9 cellular contexts compared by ENCODE assay signal in the genomic region with DNA sequence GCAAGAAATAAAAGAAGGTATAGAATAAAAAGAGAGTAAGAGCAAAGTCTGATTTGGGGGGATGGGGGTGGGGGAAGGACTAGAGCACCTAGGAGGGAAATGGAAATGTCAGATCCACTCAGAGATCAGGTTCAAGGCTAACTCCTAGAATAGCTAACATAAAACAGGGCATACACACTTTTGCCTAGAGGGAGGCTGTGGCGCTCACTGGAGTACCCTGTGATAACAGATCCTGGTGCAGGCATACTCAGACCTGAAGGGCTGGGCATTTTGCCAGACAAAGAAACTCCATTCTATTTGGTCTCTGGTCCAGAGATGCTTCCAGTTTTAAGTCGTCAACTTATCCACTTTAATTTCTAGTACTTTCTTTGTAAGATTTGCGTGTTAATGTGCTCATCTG. TPM values are rescaled to one million over a fixed set of nuclear protein-coding genes. Genes with fewer than 3 reads are reported as not detected.
DNase-seq lines count a peak whose midpoint lies in the region; ATAC-seq, FAIRE-seq and TF ChIP-seq lines count a peak whose summit lies in the region.
"Had no signal": no experiment of that assay in that cellular context is flagged by ENCODE, and none has a peak within 500 bp of the region (broad histone marks: within the 10 kb centered on the region; RNA-seq: fewer than 3 reads in every experiment).

No MANE protein-coding gene starts in this region.

- peak overlapping the region; percentile 30 for H3K27ac Mint-ChIP-seq in activated naive CD8-positive, alpha-beta T cell treated with anti-CD3 and anti-CD28 coated beads for 36 hours

- H3K4me1 ChIP-seq in ACC112 (ENCODE audit: control insufficient read depth, insufficient read depth, low read length, unreplicated experiment) (peaks cover 83% of the 10 kb centered on the region), Loucy (ENCODE audit: insufficient read depth, low read length, poor library complexity, severe bottlenecking) (peaks cover 84% of the 10 kb centered on the region), kidney (ENCODE audit: control insufficient read depth in 1 of 2, insufficient read depth in 1 of 2, low read depth in 1 of 2, low read length in 2 of 2) (peaks cover 69 to 77% of the 10 kb centered on the region in 2 donors)

- no peaks in the 10 kb centered on the region for H3K9me3 Mint-ChIP-seq in activated naive CD8-positive, alpha-beta T cell treated with anti-CD3 and anti-CD28 coated beads for 36 hours

- no peaks in the 10 kb centered on the region for H3K9me3 ChIP-seq in Loucy (ENCODE audit: insufficient read depth, low read depth, low read length)
- H3K9me3 ChIP-seq in kidney (ENCODE audit: control insufficient read depth in 1 of 2, low read length in 2 of 2) = no peaks in the 10 kb centered on the region

- H3K9me2 ChIP-seq in Loucy (replicated peaks; ENCODE audit: low read depth, low read length) = no peaks in the 10 kb centered on the region

- no peak overlapping the region for H2AFZ ChIP-seq in ACC112 (ENCODE audit: low read length, unreplicated experiment)
- no peak overlapping the region for H2AFZ ChIP-seq in Loucy (ENCODE audit: low read length)

- H4K20me1 ChIP-seq in Loucy (ENCODE audit: insufficient read depth, low read length, poor library complexity, severe bottlenecking) = peaks cover 75% of the 10 kb centered on the region

- H3K9ac ChIP-seq in Loucy (ENCODE audit: low read depth, low read length, poor library complexity, severe bottlenecking) (peak overlapping the region; percentile 93), kidney (ENCODE audit: low read length in 2 of 2) (peak overlapping the region in 1 of 2 donors; percentile 23)

- peaks cover 6% of the 10 kb centered on the region for H3F3A ChIP-seq in Loucy (ENCODE audit: low read depth)

- no peak for DNase-seq in activated naive CD8-positive, alpha-beta T cell treated with anti-CD3 and anti-CD28 coated beads for 36 hours
- DNase-seq in kidney (no peak), hippocampal formation (lab: John Stamatoyannopoulos, UW) (no peak), left colon (no peak), putamen (ENCODE audit: low spot score) (no peak)

- H3K36me3 Mint-ChIP-seq in activated naive CD8-positive, alpha-beta T cell treated with anti-CD3 and anti-CD28 coated beads for 36 hours = peaks cover 2% of the 10 kb centered on the region

- FAIRE-seq in kidney (lab: Jason Lieb, UNC) = no peak
- FAIRE-seq: G401.6 had no signal

- H3K36me3 ChIP-seq in ACC112 (ENCODE audit: insufficient read depth, low read length) (no peaks in the 10 kb centered on the region), Loucy (ENCODE audit: insufficient read depth, low read length) (no peaks in the 10 kb centered on the region), kidney (ENCODE audit: control insufficient read depth in 1 of 2, insufficient read depth in 2 of 2, low read length in 2 of 2) (no peaks in the 10 kb centered on the region)

- no peak overlapping the region for H3K27ac ChIP-seq in ACC112 (ENCODE audit: low read depth, low read length)
- peak overlapping the region; percentile 5 to 47 for H3K27ac ChIP-seq in kidney (ENCODE audit: low read depth in 2 of 2, low read length in 2 of 2)

- intact Hi-C loops in kidney (cut with DNase I) = no loop called here
- intact Hi-C loops in left colon (cut with DNase I, micrococcal nuclease) = no loop called here

- no peaks in the 10 kb centered on the region for H3K27me3 Mint-ChIP-seq in activated naive CD8-positive, alpha-beta T cell treated with anti-CD3 and anti-CD28 coated beads for 36 hours

- H3K4me3 ChIP-seq in ACC112 (ENCODE audit: low read depth, low read length) (0 out of 2 replicates have a peak overlapping the region, but pooled peaks have one; percentile 11), Loucy (ENCODE audit: low read length, poor library complexity, severe bottlenecking) (peak overlapping the region; percentile 97), kidney (ENCODE audit: low read length in 2 of 2) (peak overlapping the region; percentile 3 to 92)

- peak overlapping the region; percentile 83 for H3K4me2 ChIP-seq in Loucy (ENCODE audit: low read depth, low read length, poor library complexity, severe bottlenecking)

- H3K79me2 ChIP-seq in ACC112 (ENCODE audit: control insufficient read depth, insufficient read depth, low read length, unreplicated experiment) = peaks cover 98% of the 10 kb centered on the region
- peaks cover 97% of the 10 kb centered on the region for H3K79me2 ChIP-seq in Loucy (ENCODE audit: insufficient read depth, low read length)

- no peak for TF ChIP-seq CTCF in Loucy (conservative IDR thresholded peaks at IDR 0.05; ENCODE audit: low read length)
- no peak for TF ChIP-seq CTCF in kidney (IDR thresholded peaks at IDR 0.05; ENCODE audit: borderline replicate concordance, extremely low read depth, insufficient read depth)

- H3K4me3 Mint-ChIP-seq in activated naive CD8-positive, alpha-beta T cell treated with anti-CD3 and anti-CD28 coated beads for 36 hours = no peak overlapping the region

- no peaks in the 10 kb centered on the region for H3K27me3 ChIP-seq in ACC112 (ENCODE audit: insufficient read depth, low read length)
- H3K27me3 ChIP-seq in Loucy (ENCODE audit: insufficient read depth, low read length, poor library complexity, severe bottlenecking) = no peaks in the 10 kb centered on the region

- peaks cover 84% of the 10 kb centered on the region for H3K4me1 Mint-ChIP-seq in activated naive CD8-positive, alpha-beta T cell treated with anti-CD3 and anti-CD28 coated beads for 36 hours

- ATAC-seq in left colon = no peak
- ATAC-seq in GM18907 (IDR thresholded peaks at IDR 0.05; ENCODE audit: unreplicated experiment) = no peak

RNA-seq across cellular contexts. Expression of gene CTDSP2, which starts 5.8 kb away (rescaled TPM):
- total RNA-seq in activated naive CD8-positive, alpha-beta T cell treated with anti-CD3 and anti-CD28 coated beads for 36 hours = 10 to 100 TPM; 91.4 to 94.3 TPM
- 198 TPM for total RNA-seq in kidney
- polyA plus RNA-seq in kidney (ENCODE audit: insufficient read depth, low read depth, low replicate concordance) = 46.0 TPM
- 100 to 1,000 TPM; 152 to 254 TPM for total RNA-seq in left colon

RNA-seq across cellular contexts. Expression of gene AVIL, which starts 22.2 kb away (rescaled TPM):
- 1 to 10 TPM; 1.2 to 1.8 TPM for total RNA-seq in activated naive CD8-positive, alpha-beta T cell treated with anti-CD3 and anti-CD28 coated beads for 36 hours
- 7.7 TPM for total RNA-seq in kidney
- 4.1 TPM for polyA plus RNA-seq in kidney (ENCODE audit: insufficient read depth, low read depth, low replicate concordance)
- total RNA-seq in left colon = 1 to 10 TPM; 7.5 to 7.7 TPM

RNA-seq across cellular contexts. Expression of gene TSFM, which starts 58.1 kb away (rescaled TPM):
- total RNA-seq in activated naive CD8-positive, alpha-beta T cell treated with anti-CD3 and anti-CD28 coated beads for 36 hours = 10 to 100 TPM; 67.7 to 74.7 TPM
- total RNA-seq in kidney (32.8 TPM), left colon (10 to 100 TPM; 25.3 to 31.8 TPM)
- polyA plus RNA-seq in kidney (ENCODE audit: insufficient read depth, low read depth, low replicate concordance) = 84.6 TPM

Comparison
In these comparisons a context has a peak if more than half of its experiments do, and no peak if none do; other contexts are left out.
1. H3K4me3 ChIP-seq: peak in every context shown above with its lines; median percentile 97 in Loucy; 48 in kidney; 11 in ACC112.